In the genomic region with DNA sequence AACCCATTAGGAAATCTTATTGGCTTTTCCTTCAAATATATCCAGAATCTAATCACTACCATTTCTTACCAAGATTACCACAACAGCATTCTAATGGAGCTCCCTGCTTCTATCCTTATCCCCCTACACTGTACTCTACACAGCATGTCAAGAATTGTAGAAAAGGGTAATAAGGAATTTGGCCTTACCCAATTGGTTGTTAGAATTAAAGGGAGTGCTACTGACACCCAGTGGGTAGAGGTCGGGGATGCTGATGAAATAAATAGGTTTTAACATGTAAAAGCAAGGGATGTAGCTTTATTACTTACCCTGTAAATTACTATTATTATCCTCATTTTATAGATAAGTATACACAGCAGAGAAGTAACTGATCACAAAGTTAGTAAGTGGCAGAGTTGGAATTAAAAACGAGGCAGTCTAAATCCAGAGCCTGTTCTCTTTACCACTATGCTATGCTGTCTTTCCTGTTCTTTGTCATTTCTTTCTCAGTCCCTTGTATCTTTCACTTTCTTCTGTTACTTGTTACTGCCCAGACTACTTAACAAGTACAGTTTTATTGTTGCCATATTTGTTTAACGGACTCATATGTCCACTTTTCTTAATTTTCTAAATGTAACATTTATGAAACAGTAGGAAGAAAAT, we compare ENCODE assay signal across 20 cellular contexts. TPM values are rescaled to one million over a fixed set of nuclear protein-coding genes. Genes with fewer than 3 reads are reported as not detected.
"Had no signal": no experiment of that assay in that cellular context is flagged by ENCODE, and none has a peak within 500 bp of the region (broad histone marks: within the 10 kb centered on the region; RNA-seq: fewer than 3 reads in every experiment).

No MANE protein-coding gene starts in this region.

- ATAC-seq: esophagus mucosa had no signal

- DNase-seq: activated CD4-positive, CD25-positive, alpha-beta regulatory T cell treated with anti-CD3 and anti-CD28 coated beads, Interleukin-2, amount 50 U/mL, for 72 hours; activated naive CD4-positive, alpha-beta T cell treated with anti-CD3 and anti-CD28 coated beads, Interleukin-2, amount 50 U/mL, for 16 hours; hypothalamus; right cardiac atrium; stimulated activated CD4-positive, alpha-beta T cell treated with anti-CD3 and anti-CD28 coated beads, Interleukin-15, amount 100 ng/mL, for 24 hours; stimulated activated CD4-positive, alpha-beta T cell treated with anti-CD3 and anti-CD28 coated beads, Interleukin-4, amount 100 ng/mL, for 1 hour; stomach; SW 1271 had no signal

- H3K27ac Mint-ChIP-seq: activated T-helper 2 cell treated with anti-CD3 and anti-CD28 coated beads, Interferon-gamma antibody, Interleukin-2, Interleukin-4, amounts not matched to agents 10 μg/mL and 5 μg/mL and 100 μg/mL, durations not matched to agents 14 hours and 24 hours and 36 hours; mesothelial cell of epicardium had no signal

- FAIRE-seq: endometrium had no signal

- H3K4me1 Mint-ChIP-seq: mesothelial cell of epicardium had no signal

- H3K9me3 Mint-ChIP-seq: activated T-helper 2 cell treated with anti-CD3 and anti-CD28 coated beads, Interferon-gamma antibody, Interleukin-2, Interleukin-4, amounts not matched to agents 10 μg/mL and 5 μg/mL and 100 μg/mL, durations not matched to agents 14 hours and 24 hours and 36 hours had no signal

- H3K4me3 Mint-ChIP-seq: mesothelial cell of epicardium had no signal

- H3K9me3 ChIP-seq: prostate gland, stomach, thoracic aorta had no signal

RNA-seq across cellular contexts. Expression of a gene that starts 36.3 kb away (rescaled TPM):
- total RNA-seq: activated CD8-positive, alpha-beta memory T cell treated with anti-CD3 and anti-CD28 coated beads for 36 hours; cardiac muscle cell; esophagus mucosa; glomerular endothelial cell; kidney epithelial cell; liver; mesothelial cell of epicardium; right cardiac atrium; stomach; thoracic aorta; ureter had no signal
- polyA plus RNA-seq: cardiac muscle cell, liver, right cardiac atrium, stomach had no signal
